In genomic region chr2:37563375-37564011, GRCh38 we compare ENCODE assay signal across 3 cellular contexts.
TF ChIP-seq lines count a peak whose summit lies in the region.

No MANE protein-coding gene starts in this region.

TF ChIP-seq in SK-N-SH, 30 proteins besides CTCF, POLR2A, EP300 and RAD21 (continued from another document):
- TF ChIP-seq JUND (IDR thresholded peaks at IDR 0.05) (0 out of 2 replicates have a peak, but pooled peaks have one; percentile 3), CHD2 (IDR thresholded peaks at IDR 0.05; ENCODE audit: low read length, partially characterized antibody) (no peak)

TF ChIP-seq in SK-N-SH treated with all-trans-retinoic acid at 6 μM for 48 hours, 23 proteins besides CTCF, POLR2A, EP300 and RAD21 (continued from another document):
- TF ChIP-seq TOX (CRISPR knock-in tag; IDR thresholded peaks at IDR 0.05; ENCODE audit: borderline replicate concordance), result no peak
- TF ChIP-seq TCF4 (CRISPR knock-in tag; IDR thresholded peaks at IDR 0.05; ENCODE audit: borderline replicate concordance), result no peak
- no peak for TF ChIP-seq CSRNP3 (CRISPR knock-in tag; IDR thresholded peaks at IDR 0.05)
- no peak for TF ChIP-seq ZNF565 (CRISPR knock-in tag; conservative IDR thresholded peaks at IDR 0.05; ENCODE audit: low read depth)
- TF ChIP-seq ARNTL (CRISPR knock-in tag; IDR thresholded peaks at IDR 0.05; ENCODE audit: borderline replicate concordance, low read depth), result no peak

TF ChIP-seq in GM12878, 131 proteins besides CTCF, POLR2A, EP300 and RAD21 (continued from another document):
- TF ChIP-seq MTA3 (IDR thresholded peaks at IDR 0.05; ENCODE audit: borderline replicate concordance, low read length) (no peak), DPF2 (IDR thresholded peaks at IDR 0.05) (no peak), PKNOX1 (IDR thresholded peaks at IDR 0.05) (no peak), IRF4 (IDR thresholded peaks at IDR 0.05; ENCODE audit: low read depth, low read length) (no peak), IKZF1 (conservative IDR thresholded peaks at IDR 0.05) (no peak), ZBED1 (IDR thresholded peaks at IDR 0.05; ENCODE audit: borderline replicate concordance) (no peak), CREM (IDR thresholded peaks at IDR 0.05; ENCODE audit: low read depth) (no peak), TCF7 (IDR thresholded peaks at IDR 0.05; ENCODE audit: borderline replicate concordance) (no peak), CREB1 (IDR thresholded peaks at IDR 0.05; ENCODE audit: low read depth) (no peak), CHD1 (IDR thresholded peaks at IDR 0.05; ENCODE audit: low read depth, low read length) (no peak)
